Comparison of ENCODE assay signal across 24 cellular contexts in genomic region chr16:49780436-49780835, GRCh38.
"Had no signal": no experiment of that assay in that cellular context is flagged by ENCODE, and none has a peak within 500 bp of the region (broad histone marks: within the 10 kb centered on the region; RNA-seq: fewer than 3 reads in every experiment).

No MANE protein-coding gene starts in this region.

- H3K27me3 ChIP-seq: foreskin keratinocyte, left lung, right lobe of liver, thyroid gland had no signal

- H3K4me3 ChIP-seq: left lung, lung, right lobe of liver, skin epidermis, thyroid gland had no signal

- H3K27ac Mint-ChIP-seq: activated CD4-positive, alpha-beta memory T cell treated with anti-CD3 and anti-CD28 coated beads, Interleukin-2, amount 10 ng/mL, durations not matched to agents 7 days and 5 days; activated CD4-positive, alpha-beta T cell treated with anti-CD3 and anti-CD28 coated beads, Interleukin-2, amount 10 ng/mL, durations not matched to agents 24 days and 14 days; activated naive CD8-positive, alpha-beta T cell treated with anti-CD3 and anti-CD28 coated beads, Interleukin-2, amount 50 U/mL, for 24 hours; activated T-helper 1 cell treated with anti-CD3 and anti-CD28 coated beads, Interleukin-12 subunit alpha, Interleukin-12 subunit beta, Interleukin-2, Interleukin-4 antibody, amounts not matched to agents 30 ng/mL and 10 ng/mL and 1 ng/mL, durations not matched to agents 14 hours and 24 hours and 36 hours; naive thymus-derived CD8-positive, alpha-beta T cell; stimulated activated naive CD8-positive, alpha-beta T cell treated with anti-CD3 and anti-CD28 coated beads, Interleukin-15, Interleukin-2, amounts not matched to agents 100 ng/mL and 50 ng/mL, for 24 hours had no signal

- ATAC-seq: activated CD4-positive, CD25-positive, alpha-beta regulatory T cell treated with anti-CD3 and anti-CD28 coated beads, Interleukin-2, amount 50 U/mL, for 24 hours; activated naive CD8-positive, alpha-beta T cell treated with anti-CD3 and anti-CD28 coated beads, Interleukin-2, amount 50 U/mL, for 24 hours; foreskin keratinocyte; left lung; naive thymus-derived CD8-positive, alpha-beta T cell; right lobe of liver had no signal

- H3K36me3 ChIP-seq: left lung, right lobe of liver, thyroid gland had no signal

- H3K27ac ChIP-seq: foreskin keratinocyte, left lung, right lobe of liver, skin epidermis, thyroid gland had no signal

- H3K4me1 Mint-ChIP-seq: activated CD4-positive, alpha-beta memory T cell treated with anti-CD3 and anti-CD28 coated beads, Interleukin-2, amount 10 ng/mL, durations not matched to agents 7 days and 5 days; activated CD4-positive, alpha-beta T cell treated with anti-CD3 and anti-CD28 coated beads, Interleukin-2, amount 10 ng/mL, durations not matched to agents 24 days and 14 days; activated naive CD8-positive, alpha-beta T cell treated with anti-CD3 and anti-CD28 coated beads, Interleukin-2, amount 50 U/mL, for 24 hours; naive thymus-derived CD8-positive, alpha-beta T cell had no signal

- DNase-seq: activated CD4-positive, alpha-beta memory T cell treated with anti-CD3 and anti-CD28 coated beads, Interleukin-2, amount 10 ng/mL, durations not matched to agents 7 days and 5 days; activated CD4-positive, alpha-beta T cell treated with anti-CD3 and anti-CD28 coated beads, Interleukin-2, amount 10 ng/mL, durations not matched to agents 24 days and 14 days; activated gamma-delta T cell; activated naive CD4-positive, alpha-beta T cell treated with anti-CD3 and anti-CD28 coated beads, Interleukin-2, amount 50 U/mL, for 16 hours; activated naive CD8-positive, alpha-beta T cell treated with anti-CD3 and anti-CD28 coated beads, Interleukin-2, amount 50 U/mL, for 24 hours; activated T-cell treated with anti-CD3 and anti-CD28 coated beads for 4 hours; aorta; caudate nucleus; dermis blood vessel endothelial cell; effector CD8-positive, alpha-beta T cell; foreskin keratinocyte; left lung; naive thymus-derived CD8-positive, alpha-beta T cell; right lobe of liver; stimulated activated CD4-positive, alpha-beta T cell treated with anti-CD3 and anti-CD28 coated beads, Interleukin-1b, Interleukin-23, amount 100 ng/mL, for 48 hours; substantia nigra; thyroid gland had no signal

- H3K36me3 Mint-ChIP-seq: mesothelial cell of epicardium; naive thymus-derived CD8-positive, alpha-beta T cell had no signal

- H3K9me3 ChIP-seq: left lung, right lobe of liver, thyroid gland had no signal

- H3K4me1 ChIP-seq: foreskin keratinocyte, right lobe of liver had no signal

- H3K4me3 Mint-ChIP-seq: activated CD4-positive, alpha-beta memory T cell treated with anti-CD3 and anti-CD28 coated beads, Interleukin-2, amount 10 ng/mL, durations not matched to agents 7 days and 5 days; activated CD4-positive, alpha-beta T cell treated with anti-CD3 and anti-CD28 coated beads, Interleukin-2, amount 10 ng/mL, durations not matched to agents 24 days and 14 days; activated naive CD8-positive, alpha-beta T cell treated with anti-CD3 and anti-CD28 coated beads, Interleukin-2, amount 50 U/mL, for 24 hours; activated T-helper 1 cell treated with anti-CD3 and anti-CD28 coated beads, Interleukin-12 subunit alpha, Interleukin-12 subunit beta, Interleukin-2, Interleukin-4 antibody, amounts not matched to agents 30 ng/mL and 10 ng/mL and 1 ng/mL, durations not matched to agents 14 hours and 24 hours and 36 hours; brain; mesothelial cell of epicardium; naive thymus-derived CD8-positive, alpha-beta T cell; stimulated activated naive CD8-positive, alpha-beta T cell treated with anti-CD3 and anti-CD28 coated beads, Interleukin-15, Interleukin-2, amounts not matched to agents 100 ng/mL and 50 ng/mL, for 24 hours had no signal

- H3K27me3 Mint-ChIP-seq: activated CD4-positive, alpha-beta memory T cell treated with anti-CD3 and anti-CD28 coated beads, Interleukin-2, amount 10 ng/mL, durations not matched to agents 7 days and 5 days; activated CD4-positive, alpha-beta T cell treated with anti-CD3 and anti-CD28 coated beads, Interleukin-2, amount 10 ng/mL, durations not matched to agents 24 days and 14 days; activated naive CD8-positive, alpha-beta T cell treated with anti-CD3 and anti-CD28 coated beads, Interleukin-2, amount 50 U/mL, for 24 hours; brain had no signal

- H3K9me3 Mint-ChIP-seq: activated CD4-positive, alpha-beta memory T cell treated with anti-CD3 and anti-CD28 coated beads, Interleukin-2, amount 10 ng/mL, durations not matched to agents 7 days and 5 days; activated CD4-positive, alpha-beta T cell treated with anti-CD3 and anti-CD28 coated beads, Interleukin-2, amount 10 ng/mL, durations not matched to agents 24 days and 14 days; activated naive CD8-positive, alpha-beta T cell treated with anti-CD3 and anti-CD28 coated beads, Interleukin-2, amount 50 U/mL, for 24 hours; activated T-helper 1 cell treated with anti-CD3 and anti-CD28 coated beads, Interleukin-12 subunit alpha, Interleukin-12 subunit beta, Interleukin-2, Interleukin-4 antibody, amounts not matched to agents 30 ng/mL and 10 ng/mL and 1 ng/mL, durations not matched to agents 14 hours and 24 hours and 36 hours; mesothelial cell of epicardium; naive thymus-derived CD8-positive, alpha-beta T cell; stimulated activated naive CD8-positive, alpha-beta T cell treated with anti-CD3 and anti-CD28 coated beads, Interleukin-15, Interleukin-2, amounts not matched to agents 100 ng/mL and 50 ng/mL, for 24 hours had no signal
